1 cellular context compared by ENCODE assay signal in genomic region chr20:1888796-1889463, GRCh38.
TF ChIP-seq lines count a peak whose summit lies in the region.

No MANE protein-coding gene starts in this region.

TF ChIP-seq in GM23338, 12 proteins besides CTCF, POLR2A, EP300 and RAD21 (continued from another document):
- TF ChIP-seq REST (IDR thresholded peaks at IDR 0.05; ENCODE audit: unreplicated experiment), result no peak
- no peak for TF ChIP-seq POLR2AphosphoS5 (IDR thresholded peaks at IDR 0.05; ENCODE audit: low read depth)
- no peak for TF ChIP-seq ETS1 (IDR thresholded peaks at IDR 0.05)
